ENCODE assay signal across 1 cellular context in genomic region chr17:75557075-75557851, GRCh38.
TF ChIP-seq lines count a peak whose summit lies in the region.

No MANE protein-coding gene starts in this region.

TF ChIP-seq in H1, 55 proteins besides CTCF, POLR2A, EP300 and RAD21 (continued from another document):
- no peak for TF ChIP-seq MAX (IDR thresholded peaks at IDR 0.05)
- TF ChIP-seq CREB1 (IDR thresholded peaks at IDR 0.05), result no peak
- no peak for TF ChIP-seq PHF8 (conservative IDR thresholded peaks at IDR 0.05; ENCODE audit: low read depth, low read length)
- TF ChIP-seq NANOG (IDR thresholded peaks at IDR 0.05; ENCODE audit: insufficient read depth, low read depth, low read length, poor library complexity, severe bottlenecking), result no peak
